ENCODE assay signal across 8 cellular contexts in the genomic region with DNA sequence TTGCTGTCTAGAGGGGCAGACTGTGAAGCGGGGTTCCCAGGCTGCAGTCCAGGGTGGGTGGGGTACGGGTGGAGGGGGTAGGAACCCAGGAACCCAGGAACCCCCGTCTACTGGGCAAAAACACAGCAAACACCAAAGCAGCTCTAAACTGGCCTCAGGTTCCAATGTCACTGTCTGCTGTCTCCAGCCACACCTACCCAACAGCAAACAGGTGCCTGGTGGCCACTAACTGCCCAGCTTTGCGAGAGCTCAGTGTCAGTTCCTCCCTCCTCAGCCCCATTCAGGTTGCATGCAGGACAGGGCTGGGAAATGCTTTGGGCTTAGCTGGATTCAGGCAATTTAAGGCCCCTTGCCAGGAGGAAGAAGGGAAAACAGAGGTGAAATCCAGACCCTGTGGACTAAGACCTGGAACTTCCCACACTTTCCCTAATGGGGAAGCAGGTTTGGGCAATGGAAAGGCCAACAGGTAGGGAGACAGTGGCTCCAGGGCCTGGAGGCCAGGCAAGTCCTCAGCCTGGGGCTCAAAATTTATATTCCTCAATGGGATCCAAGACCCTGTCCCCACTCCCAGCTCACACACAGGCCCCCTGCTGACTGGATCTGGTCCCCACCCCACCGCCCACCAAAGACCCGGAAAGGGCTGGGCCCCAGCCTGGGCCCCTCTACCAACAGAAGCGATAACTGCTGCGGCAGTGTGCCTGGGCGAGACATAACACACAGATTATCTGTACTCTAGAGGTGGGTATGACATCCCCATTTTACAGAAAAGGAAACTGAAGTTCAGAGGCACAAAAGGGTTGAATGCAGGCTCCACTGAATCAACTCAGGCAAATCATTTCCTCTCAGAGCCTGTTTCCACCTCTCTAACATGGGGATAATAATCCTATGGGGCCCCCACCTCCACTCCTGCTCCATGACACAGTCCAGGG. TPM values are rescaled to one million over a fixed set of nuclear protein-coding genes. Genes with fewer than 3 reads are reported as not detected.
DNase-seq lines count a peak whose midpoint lies in the region; ATAC-seq lines count a peak whose summit lies in the region.

No MANE protein-coding gene starts in this region.

- H2BK120ac ChIP-seq in mesenchymal stem cell (ENCODE audit: low read depth, low read length): peak overlapping the region; percentile 35

- H3K4me1 ChIP-seq in adipocyte (ENCODE audit: control insufficient read depth, insufficient read depth, low read length) (peaks cover 78% of the 10 kb centered on the region), mesenchymal stem cell (ENCODE audit: control insufficient read depth, insufficient read depth, low read depth, low read length) (peaks cover 67% of the 10 kb centered on the region)

- peak overlapping the region; percentile 33 for H3K4me2 ChIP-seq in mesenchymal stem cell (ENCODE audit: low read length, poor library complexity, severe bottlenecking)

- peak overlapping the region; percentile 16 to 56 for H3K23ac ChIP-seq in mesenchymal stem cell (ENCODE audit: low read length in 2 of 2)

- no peak overlapping the region for H2BK5ac ChIP-seq in mesenchymal stem cell (ENCODE audit: low read depth, low read length, poor library complexity, severe bottlenecking)

- ATAC-seq in GM21717 (IDR thresholded peaks at IDR 0.05; ENCODE audit: unreplicated experiment) (no peak), HG02623 (IDR thresholded peaks at IDR 0.05; ENCODE audit: unreplicated experiment) (no peak), esophagus mucosa (no peak)

- H2BK15ac ChIP-seq in mesenchymal stem cell (ENCODE audit: low read depth, poor library complexity, severe bottlenecking): peak overlapping the region; percentile 31

- H3K36me3 ChIP-seq in adipocyte (ENCODE audit: control insufficient read depth, insufficient read depth, low read length, severe bottlenecking): no peaks in the 10 kb centered on the region
- H3K36me3 ChIP-seq in mesenchymal stem cell (ENCODE audit: control insufficient read depth in 1 of 2, insufficient read depth in 2 of 2, low read depth in 1 of 2, low read length in 2 of 2): peaks cover 0 to 3% of the 10 kb centered on the region in 2 experiments

- peak overlapping the region; percentile 55 to 71 for H3K18ac ChIP-seq in mesenchymal stem cell (ENCODE audit: low read depth in 1 of 2, low read length in 2 of 2)

- H3K14ac ChIP-seq in mesenchymal stem cell (ENCODE audit: low read length in 2 of 2): peak overlapping the region in 1 of 2 experiments; percentile 82

- H3K9me3 ChIP-seq in adipocyte (ENCODE audit: control insufficient read depth, low read length) (no peaks in the 10 kb centered on the region), mesenchymal stem cell (ENCODE audit: control insufficient read depth, low read length) (no peaks in the 10 kb centered on the region)

- H2AFZ ChIP-seq in mesenchymal stem cell (ENCODE audit: low read depth, low read length): no peak overlapping the region

- 95% methylated on average over 6 of the region's 9 CpGs for WGBS in mesenchymal stem cell

- peak overlapping the region; percentile 19 for H4K8ac ChIP-seq in mesenchymal stem cell (ENCODE audit: low read length)

- H4K91ac ChIP-seq in mesenchymal stem cell (ENCODE audit: low read length): peak overlapping the region; percentile 62

- H3K4ac ChIP-seq in mesenchymal stem cell (ENCODE audit: low read depth in 1 of 2, low read length in 2 of 2): peak overlapping the region in 1 of 2 experiments; percentile 50

- H2AK5ac ChIP-seq in mesenchymal stem cell (ENCODE audit: low read length, severe bottlenecking): peak overlapping the region; percentile 26

- H3K27ac ChIP-seq in mesenchymal stem cell (ENCODE audit: low read length, poor library complexity, severe bottlenecking): no peak overlapping the region

- H3K79me1 ChIP-seq in mesenchymal stem cell (replicated peaks; ENCODE audit: low read length, poor library complexity, severe bottlenecking): peaks cover 44% of the 10 kb centered on the region

- peak; percentile 23 for DNase-seq in stimulated activated naive CD4-positive, alpha-beta T cell treated with Interleukin-2 at 50 U/mL for 16 hours (lab: John Stamatoyannopoulos, UW)
- no peak for DNase-seq in stimulated activated naive CD4-positive, alpha-beta T cell (lab: John Stamatoyannopoulos, UW)
- DNase-seq in adipocyte (ENCODE audit: low read depth): no peak
- no peak for DNase-seq in mesenchymal stem cell
- DNase-seq in GM19240 (ENCODE audit: insufficient read length, low spot score): no peak

- H2BK12ac ChIP-seq in mesenchymal stem cell (ENCODE audit: low read length in 2 of 2): peak overlapping the region in 1 of 2 experiments; percentile 73

- peak overlapping the region; percentile 90 for H3K4me3 ChIP-seq in adipocyte (ENCODE audit: low read length)
- peak overlapping the region in 1 of 2 experiments; percentile 87 for H3K4me3 ChIP-seq in mesenchymal stem cell (ENCODE audit: insufficient read depth in 1 of 2, low read depth in 1 of 2, low read length in 2 of 2)

- H3K9ac ChIP-seq in adipocyte (ENCODE audit: low read length) (peak overlapping the region; percentile 18), mesenchymal stem cell (ENCODE audit: low read length) (peak overlapping the region; percentile 92)

- no peaks in the 10 kb centered on the region for H3K27me3 ChIP-seq in adipocyte (replicated peaks; ENCODE audit: control insufficient read depth, insufficient read depth, low read length)
- H3K27me3 ChIP-seq in mesenchymal stem cell (ENCODE audit: control insufficient read depth in 1 of 2, insufficient read depth in 1 of 2, low read length in 2 of 2): no peaks in the 10 kb centered on the region

RNA-seq across cellular contexts. Expression of gene EEIG1, which starts 3.6 kb away (rescaled TPM):
- 44.3 TPM for polyA plus RNA-seq in mesenchymal stem cell (2013, experiment 1 of 2)
- 42.9 TPM for polyA plus RNA-seq in mesenchymal stem cell (2013, experiment 2 of 2)
- 108 TPM for total RNA-seq in esophagus mucosa

RNA-seq across cellular contexts. Expression of gene DPM2, which starts 39.6 kb away (rescaled TPM):
- polyA plus RNA-seq in mesenchymal stem cell (2013, experiment 1 of 2): 29.7 TPM
- polyA plus RNA-seq in mesenchymal stem cell (2013, experiment 2 of 2): 30.1 TPM
- 25.7 TPM for total RNA-seq in esophagus mucosa

RNA-seq across cellular contexts. Expression of gene PIP5KL1, which starts 46.6 kb away (rescaled TPM):
- polyA plus RNA-seq in mesenchymal stem cell (2013, experiment 1 of 2): 2.0 TPM
- 1.8 TPM for polyA plus RNA-seq in mesenchymal stem cell (2013, experiment 2 of 2)
- total RNA-seq in esophagus mucosa: 4.3 TPM
